Comparison of ENCODE assay signal across 15 cellular contexts in the genomic region with DNA sequence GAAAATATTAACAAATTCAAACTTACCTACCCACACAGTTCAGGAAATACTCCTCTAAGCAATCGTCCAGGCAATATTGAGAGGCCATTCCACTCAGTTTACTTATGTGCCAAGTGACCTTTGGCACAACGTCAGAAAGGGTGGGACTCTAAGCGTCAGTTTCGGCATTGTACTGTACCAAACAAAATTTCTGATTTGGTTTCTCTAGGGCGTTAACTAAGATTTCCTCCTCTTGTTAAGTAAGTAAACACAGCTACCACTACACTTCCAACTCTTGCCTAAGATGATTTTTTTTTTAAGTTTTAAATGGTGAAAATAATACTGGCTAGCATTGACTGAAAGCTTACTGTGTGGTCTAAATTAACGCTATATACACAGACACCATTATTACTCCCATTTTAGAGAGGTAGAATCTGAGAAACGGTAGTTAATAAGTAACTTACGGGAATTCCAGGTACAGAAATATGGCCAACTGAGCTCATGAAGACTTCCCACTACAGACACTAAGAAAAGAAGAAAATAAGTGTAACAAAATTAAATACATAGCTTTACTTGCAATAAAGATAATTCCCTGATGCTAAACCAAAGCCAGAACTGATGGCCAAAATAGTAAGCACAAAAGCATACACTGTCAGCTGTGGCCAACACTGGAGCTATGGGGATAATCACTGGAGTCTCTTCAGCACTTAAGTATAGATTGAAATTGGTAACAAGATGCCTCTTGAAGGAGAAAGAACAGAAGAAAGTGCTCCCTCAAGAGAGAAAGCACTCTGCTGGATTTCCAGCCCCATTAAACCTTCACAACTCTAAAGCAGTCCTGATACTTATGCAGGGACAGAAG.
DNase-seq lines count a peak whose midpoint lies in the region; ATAC-seq and TF ChIP-seq lines count a peak whose summit lies in the region.
"Had no signal": no experiment of that assay in that cellular context is flagged by ENCODE, and none has a peak within 500 bp of the region (broad histone marks: within the 10 kb centered on the region; RNA-seq: fewer than 3 reads in every experiment).

No MANE protein-coding gene starts in this region.

- no peak for TF ChIP-seq EP300 in gastroesophageal sphincter (IDR thresholded peaks at IDR 0.05)
- peak in 1 of 4 donors; percentile 76 for TF ChIP-seq EP300 in upper lobe of left lung (IDR thresholded peaks at IDR 0.05)

- no peak for TF ChIP-seq POLR2A in gastroesophageal sphincter (IDR thresholded peaks at IDR 0.05)
- TF ChIP-seq POLR2A in upper lobe of left lung (IDR thresholded peaks at IDR 0.05), result peak in 1 of 4 donors; percentile 23

- H3K9me3 ChIP-seq in gastroesophageal sphincter, result no peaks in the 10 kb centered on the region
- H3K9me3 ChIP-seq in mucosa of stomach (ENCODE audit: control insufficient read depth, low read length), result no peaks in the 10 kb centered on the region
- H3K9me3 ChIP-seq in upper lobe of left lung, result no peaks in the 10 kb centered on the region

- TF ChIP-seq CTCF in gastroesophageal sphincter (IDR thresholded peaks at IDR 0.05) (no peak), upper lobe of left lung (IDR thresholded peaks at IDR 0.05) (no peak), GM23338 (conservative IDR thresholded peaks at IDR 0.05; ENCODE audit: low read depth in 2 of 2) (no peak)

- H3K9me3 Mint-ChIP-seq in GM23338, result no peaks in the 10 kb centered on the region
- H3K9me3 Mint-ChIP-seq in effector memory CD8-positive, alpha-beta T cell, result peaks cover 0 to 1% of the 10 kb centered on the region in 2 donors
- H3K9me3 Mint-ChIP-seq: IgD-negative memory B cell; stimulated activated naive CD8-positive, alpha-beta T cell treated with anti-CD3 and anti-CD28 coated beads, Interleukin-15, amount 100 ng/mL, for 72 hours had no signal

- no peaks in the 10 kb centered on the region for H3K79me2 ChIP-seq in GM23338 (replicated peaks; ENCODE audit: insufficient read depth)

- H3K36me3 Mint-ChIP-seq in GM23338 (ENCODE audit: low read depth), result no peaks in the 10 kb centered on the region
- peaks cover 4% of the 10 kb centered on the region for H3K36me3 Mint-ChIP-seq in effector memory CD8-positive, alpha-beta T cell (ENCODE audit: insufficient read depth)

- peak overlapping the region; percentile 77 for H3K9ac ChIP-seq in mucosa of stomach (ENCODE audit: low read length)

- H3K4me3 ChIP-seq in gastroesophageal sphincter, result peak overlapping the region in 1 of 2 donors; percentile 25
- no peak overlapping the region for H3K4me3 ChIP-seq in mucosa of stomach (ENCODE audit: low read length)
- H3K4me3 ChIP-seq in upper lobe of left lung, result peak overlapping the region in 1 of 4 donors; percentile 19
- no peak overlapping the region for H3K4me3 ChIP-seq in GM23338
- H3K4me3 ChIP-seq: cardiac muscle cell had no signal

- H3K27ac ChIP-seq in gastroesophageal sphincter (peak overlapping the region in 3 of 4 donors; percentile 28 to 58 (median 52)), upper lobe of left lung (peak overlapping the region; percentile 55 to 77 (median 75)), GM23338 (ENCODE audit: low read depth) (no peak overlapping the region)
- H3K27ac ChIP-seq: cardiac muscle cell had no signal

- H3K27ac Mint-ChIP-seq in GM23338, result no peak overlapping the region
- H3K27ac Mint-ChIP-seq in effector memory CD8-positive, alpha-beta T cell, result no peak overlapping the region
- H3K27ac Mint-ChIP-seq: activated CD8-positive, alpha-beta T cell treated with anti-CD3 and anti-CD28 coated beads, Interleukin-2, amount 10 ng/mL, durations not matched to agents 7 days and 5 days; IgD-negative memory B cell; stimulated activated naive CD8-positive, alpha-beta T cell treated with anti-CD3 and anti-CD28 coated beads, Interleukin-15, amount 100 ng/mL, for 72 hours had no signal

- 58 to 72% methylated on average over 7 to 8 of the region's 8 CpGs for WGBS in gastroesophageal sphincter (ENCODE audit: low coverage in 1 of 2), 2 donors
- WGBS in upper lobe of left lung, 2 donors, result 50 to 62% methylated on average over 8 of the region's 8 CpGs

- peaks cover 15% of the 10 kb centered on the region for H3K4me1 Mint-ChIP-seq in GM23338
- H3K4me1 Mint-ChIP-seq in effector memory CD8-positive, alpha-beta T cell (ENCODE audit: low read depth in 2 of 2), result no peaks in the 10 kb centered on the region

- peak; percentile 80 for ATAC-seq in gastroesophageal sphincter
- ATAC-seq in upper lobe of left lung (ENCODE audit: low FRiP score in 2 of 2), result peak; percentile 74 to 90
- no peak for ATAC-seq in GM23338
- ATAC-seq in effector memory CD8-positive, alpha-beta T cell (replicated peaks), result no peak
- no peak for ATAC-seq in GM18909 (IDR thresholded peaks at IDR 0.05; ENCODE audit: poor library complexity, unreplicated experiment)
- ATAC-seq: activated CD8-positive, alpha-beta T cell treated with anti-CD3 and anti-CD28 coated beads, Interleukin-2, amount 10 ng/mL, durations not matched to agents 7 days and 5 days; stimulated activated naive CD8-positive, alpha-beta T cell treated with anti-CD3 and anti-CD28 coated beads, Interleukin-15, amount 100 ng/mL, for 72 hours had no signal

- DNase-seq in NCI-H2227 (lab: John Stamatoyannopoulos, UW; ENCODE audit: unreplicated experiment) (peak; percentile 33), upper lobe of left lung (peak in 1 of 2 donors; percentile 83), GM23338 (ENCODE audit: low spot score) (no peak)
- no peak for DNase-seq in effector memory CD8-positive, alpha-beta T cell
- DNase-seq: activated CD8-positive, alpha-beta T cell treated with anti-CD3 and anti-CD28 coated beads, Interleukin-2, amount 10 ng/mL, durations not matched to agents 7 days and 5 days; activated effector memory CD4-positive, alpha-beta T cell treated with anti-CD3 and anti-CD28 coated beads, Interleukin-2, amount 50 U/mL, for 16 hours; NCI-H1436; NCI-H526 treated with DMSO at 0.1 percent for 48 hours; SHP77; stimulated activated naive CD8-positive, alpha-beta T cell treated with anti-CD3 and anti-CD28 coated beads, Interleukin-15, amount 100 ng/mL, for 72 hours had no signal

- H3K4me3 Mint-ChIP-seq in GM23338, result no peak overlapping the region
- no peak overlapping the region for H3K4me3 Mint-ChIP-seq in effector memory CD8-positive, alpha-beta T cell
- H3K4me3 Mint-ChIP-seq: activated CD8-positive, alpha-beta T cell treated with anti-CD3 and anti-CD28 coated beads, Interleukin-2, amount 10 ng/mL, durations not matched to agents 7 days and 5 days; IgD-negative memory B cell; stimulated activated naive CD8-positive, alpha-beta T cell treated with anti-CD3 and anti-CD28 coated beads, Interleukin-15, amount 100 ng/mL, for 72 hours had no signal

- no peak overlapping the region for H3K4me2 ChIP-seq in GM23338

- H3K4me1 ChIP-seq in gastroesophageal sphincter, result peaks cover 0 to 18% (median 3%) of the 10 kb centered on the region in 3 donors
- H3K4me1 ChIP-seq in mucosa of stomach (ENCODE audit: control insufficient read depth, insufficient read depth, low read length), result peaks cover 42% of the 10 kb centered on the region
- peaks cover 0 to 25% (median 17%) of the 10 kb centered on the region in 4 donors for H3K4me1 ChIP-seq in upper lobe of left lung
- H3K4me1 ChIP-seq in GM23338 (ENCODE audit: insufficient read depth), result no peaks in the 10 kb centered on the region

- H3K27me3 ChIP-seq in gastroesophageal sphincter (no peaks in the 10 kb centered on the region), mucosa of stomach (ENCODE audit: control insufficient read depth, insufficient read depth, low read length) (no peaks in the 10 kb centered on the region), upper lobe of left lung (no peaks in the 10 kb centered on the region), GM23338 (ENCODE audit: insufficient read depth) (no peaks in the 10 kb centered on the region)
- H3K27me3 ChIP-seq: cardiac muscle cell had no signal

- H3K9me2 ChIP-seq in GM23338 (ENCODE audit: insufficient read depth), result no peaks in the 10 kb centered on the region

- no peaks in the 10 kb centered on the region for H3K36me3 ChIP-seq in gastroesophageal sphincter
- H3K36me3 ChIP-seq in mucosa of stomach (ENCODE audit: control insufficient read depth, insufficient read depth, low read length), result no peaks in the 10 kb centered on the region
- H3K36me3 ChIP-seq in upper lobe of left lung, result no peaks in the 10 kb centered on the region
- H3K36me3 ChIP-seq in GM23338 (ENCODE audit: insufficient read depth), result no peaks in the 10 kb centered on the region
- H3K36me3 ChIP-seq: cardiac muscle cell had no signal

- no peaks in the 10 kb centered on the region for H4K20me1 ChIP-seq in GM23338 (replicated peaks; ENCODE audit: insufficient read depth)

- H3F3A ChIP-seq in GM23338 (replicated peaks; ENCODE audit: low read depth), result no peaks in the 10 kb centered on the region

- no peak overlapping the region for H2AFZ ChIP-seq in GM23338

- no peaks in the 10 kb centered on the region for H3K27me3 Mint-ChIP-seq in GM23338 (ENCODE audit: insufficient read depth, low read depth, poor library complexity)
- H3K27me3 Mint-ChIP-seq in effector memory CD8-positive, alpha-beta T cell, result peaks cover 17 to 25% of the 10 kb centered on the region in 2 donors

TF ChIP-seq in GM23338, 12 proteins besides CTCF, POLR2A, EP300 and RAD21:
- TF ChIP-seq EZH2phosphoT487 (IDR thresholded peaks at IDR 0.05; ENCODE audit: unreplicated experiment), result no peak
- TF ChIP-seq, protein P1, sequence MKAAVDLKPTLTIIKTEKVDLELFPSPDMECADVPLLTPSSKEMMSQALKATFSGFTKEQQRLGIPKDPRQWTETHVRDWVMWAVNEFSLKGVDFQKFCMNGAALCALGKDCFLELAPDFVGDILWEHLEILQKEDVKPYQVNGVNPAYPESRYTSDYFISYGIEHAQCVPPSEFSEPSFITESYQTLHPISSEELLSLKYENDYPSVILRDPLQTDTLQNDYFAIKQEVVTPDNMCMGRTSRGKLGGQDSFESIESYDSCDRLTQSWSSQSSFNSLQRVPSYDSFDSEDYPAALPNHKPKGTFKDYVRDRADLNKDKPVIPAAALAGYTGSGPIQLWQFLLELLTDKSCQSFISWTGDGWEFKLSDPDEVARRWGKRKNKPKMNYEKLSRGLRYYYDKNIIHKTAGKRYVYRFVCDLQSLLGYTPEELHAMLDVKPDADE (IDR thresholded peaks at IDR 0.05), result no peak
- TF ChIP-seq STAT1 (IDR thresholded peaks at IDR 0.05; ENCODE audit: unreplicated experiment), result no peak
- TF ChIP-seq EZH2 (IDR thresholded peaks at IDR 0.05; ENCODE audit: low read depth, unreplicated experiment), result no peak

Comparison
In these comparisons a context has a peak if more than half of its experiments do, and no peak if none do; other contexts are left out.
1. ATAC-seq: peak in gastroesophageal sphincter (single experiment) and upper lobe of left lung (2 of 2); none in GM23338 (single experiment), effector memory CD8-positive, alpha-beta T cell (single experiment) and GM18909 (single experiment).